Comparison of ENCODE assay signal across 1 cellular context in genomic region chr11:69209936-69210659, GRCh38.
TF ChIP-seq lines count a peak whose summit lies in the region.

No MANE protein-coding gene starts in this region.

TF ChIP-seq in K562, 482 proteins besides CTCF, POLR2A, EP300 and RAD21 (continued from another document and continues in another):
- peak; percentile 65; the same call in 1 of the 2 replicates for TF ChIP-seq MYC (IDR thresholded peaks at IDR 0.05; ENCODE audit: low read depth, low read length)
- no peak for TF ChIP-seq MYC (CRISPR knock-in tag; IDR thresholded peaks at IDR 0.05; ENCODE audit: borderline replicate concordance, low read depth)
- no peak for TF ChIP-seq HNRNPLL (IDR thresholded peaks at IDR 0.05; ENCODE audit: low read depth, low read length, poor library complexity, severe bottlenecking)
- no peak for TF ChIP-seq STAT6 (CRISPR knock-in tag; IDR thresholded peaks at IDR 0.05)
- no peak for TF ChIP-seq SMARCA5 (IDR thresholded peaks at IDR 0.05)
- TF ChIP-seq PBX2 (CRISPR knock-in tag; IDR thresholded peaks at IDR 0.05; ENCODE audit: low read depth): peak; percentile 36; the same call in 1 of the 2 replicates
- peak; percentile 74 for TF ChIP-seq PBX2 (tag; conservative IDR thresholded peaks at IDR 0.05; ENCODE audit: low read depth)
- no peak for TF ChIP-seq EZH2 (IDR thresholded peaks at IDR 0.05; ENCODE audit: borderline replicate concordance, low read depth, low read length)
- no peak for TF ChIP-seq MEF2D (tag; conservative IDR thresholded peaks at IDR 0.05; ENCODE audit: low read depth)
- no peak for TF ChIP-seq PHTF2 (CRISPR knock-in tag; IDR thresholded peaks at IDR 0.05)
- TF ChIP-seq MEIS2 (IDR thresholded peaks at IDR 0.05; ENCODE audit: partially characterized antibody): peak; percentile 90
- no peak for TF ChIP-seq SPI1 (IDR thresholded peaks at IDR 0.05; ENCODE audit: borderline replicate concordance, low read depth, low read length)
- peak; percentile 45; the same call in 1 of the 2 replicates for TF ChIP-seq ZNF592 (IDR thresholded peaks at IDR 0.05)
- TF ChIP-seq ZNF133 (CRISPR knock-in tag; IDR thresholded peaks at IDR 0.05): no peak
- no peak for TF ChIP-seq CTBP1 (IDR thresholded peaks at IDR 0.05; ENCODE audit: borderline replicate concordance)
- no peak for TF ChIP-seq CXXC5 (CRISPR knock-in tag; IDR thresholded peaks at IDR 0.05)
- TF ChIP-seq CCNT2 (IDR thresholded peaks at IDR 0.05; ENCODE audit: borderline replicate concordance, extremely low read depth, insufficient read length, low read depth, low read length): no peak
- TF ChIP-seq ETV6 (IDR thresholded peaks at IDR 0.05; ENCODE audit: borderline replicate concordance in 1 of 2, low read depth in 2 of 2, low read length in 1 of 2): no peak
- no peak for TF ChIP-seq ETV6 (CRISPR knock-in tag; IDR thresholded peaks at IDR 0.05; ENCODE audit: borderline replicate concordance)
- TF ChIP-seq NCOA6 (IDR thresholded peaks at IDR 0.05): no peak
- TF ChIP-seq E2F1 (CRISPR knock-in tag; IDR thresholded peaks at IDR 0.05): no peak
- TF ChIP-seq TRIM24 (IDR thresholded peaks at IDR 0.05): no peak
- no peak for TF ChIP-seq ZNF277 (CRISPR knock-in tag; IDR thresholded peaks at IDR 0.05; ENCODE audit: borderline replicate concordance)
- peak; percentile 67 for TF ChIP-seq NFE2 (IDR thresholded peaks at IDR 0.05; ENCODE audit: low read depth)
- no peak for TF ChIP-seq POLR2AphosphoS5 (IDR thresholded peaks at IDR 0.05; ENCODE audit: control insufficient read depth, insufficient read depth, low read depth, low read length)
- peak; percentile 84 to 91 for TF ChIP-seq MNT (conservative IDR thresholded peaks at IDR 0.05)
- no peak for TF ChIP-seq RFX7 (CRISPR knock-in tag; IDR thresholded peaks at IDR 0.05)
- TF ChIP-seq KDM5B (IDR thresholded peaks at IDR 0.05; ENCODE audit: insufficient replicate concordance, low read depth, low read length): no peak
- TF ChIP-seq HNRNPK (IDR thresholded peaks at IDR 0.05; ENCODE audit: low read depth, low read length, poor library complexity, severe bottlenecking): no peak
- TF ChIP-seq ILK (tag; IDR thresholded peaks at IDR 0.05; ENCODE audit: borderline replicate concordance, low read depth): no peak
- peak; percentile 62; the same call in 1 of the 2 replicates for TF ChIP-seq CREB3L1 (IDR thresholded peaks at IDR 0.05; ENCODE audit: borderline replicate concordance, low read depth)
- no peak for TF ChIP-seq ZNF76 (CRISPR knock-in tag; IDR thresholded peaks at IDR 0.05; ENCODE audit: borderline replicate concordance)
- no peak for TF ChIP-seq ZNF212 (CRISPR knock-in tag; IDR thresholded peaks at IDR 0.05)
- TF ChIP-seq DACH1 (IDR thresholded peaks at IDR 0.05; ENCODE audit: partially characterized antibody): no peak
- TF ChIP-seq FOXA3 (CRISPR knock-in tag; conservative IDR thresholded peaks at IDR 0.05 in 1 of 2, IDR thresholded peaks at IDR 0.05 in 1 of 2): no peak
- no peak for TF ChIP-seq ETV1 (tag; conservative IDR thresholded peaks at IDR 0.05; ENCODE audit: low read depth)
- TF ChIP-seq FOSL1 (tag; conservative IDR thresholded peaks at IDR 0.05): peak; percentile 73
- TF ChIP-seq AFF1 (IDR thresholded peaks at IDR 0.05; ENCODE audit: low read depth in 1 of 2, partially characterized antibody in 2 of 2): no peak
- peak; percentile 95 for TF ChIP-seq PKNOX1 (IDR thresholded peaks at IDR 0.05)
